Comparison of ENCODE assay signal across 1 cellular context in the genomic region with DNA sequence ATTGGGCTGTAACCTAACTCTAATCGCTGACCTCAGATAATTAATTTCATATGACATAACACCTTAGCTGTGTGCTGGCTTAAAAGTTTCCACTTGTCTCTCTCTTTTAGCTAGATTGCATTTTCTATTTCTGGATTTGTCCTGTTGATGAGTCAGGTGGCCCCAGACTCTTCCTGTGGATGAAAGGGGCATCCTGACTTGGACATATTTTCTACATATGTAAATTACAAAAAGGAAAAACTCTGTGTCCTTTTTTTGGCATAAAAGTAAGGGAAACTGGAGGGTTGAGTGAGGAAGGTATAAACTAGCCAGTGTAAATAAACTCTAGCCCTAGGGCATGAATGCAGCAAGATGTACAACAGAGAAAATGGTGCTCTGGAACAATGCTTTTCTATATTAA.
A peak's percentile ranks its signal among the peaks of the same experiment; 100 is the strongest.
TF ChIP-seq lines count a peak whose summit lies in the region.

No MANE protein-coding gene starts in this region.

TF ChIP-seq in endothelial cell of umbilical vein, 7 proteins besides CTCF, POLR2A, EP300 and RAD21:
- TF ChIP-seq JUN (IDR thresholded peaks at IDR 0.05; ENCODE audit: borderline replicate concordance, insufficient read depth, insufficient read length, low read depth) = peak; percentile 26
- TF ChIP-seq FOS (IDR thresholded peaks at IDR 0.05; ENCODE audit: borderline replicate concordance, insufficient read depth, low read length) = peak; percentile 62
- TF ChIP-seq GATA2 (IDR thresholded peaks at IDR 0.05; ENCODE audit: insufficient read depth, insufficient read length, low read depth, low read length) = no peak
